ENCODE assay signal across 22 cellular contexts in the genomic region with DNA sequence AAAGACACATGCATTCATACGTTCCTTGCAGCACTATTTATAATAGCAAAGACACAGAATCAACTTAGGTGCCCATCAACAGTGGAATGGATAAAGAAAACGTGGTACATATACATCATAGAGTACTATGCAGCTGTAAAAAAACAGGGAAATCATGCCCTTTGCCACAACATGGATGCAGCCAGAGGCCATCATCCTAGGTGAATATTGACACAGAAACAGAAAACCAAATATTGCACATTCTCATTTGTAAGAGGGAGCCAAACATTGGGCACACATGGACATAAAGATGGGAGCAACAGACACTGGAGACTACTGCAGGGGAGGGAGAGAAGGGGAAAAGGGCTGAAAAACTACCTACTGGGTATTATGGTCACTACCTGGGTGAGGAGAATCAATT.
"Had no signal": no experiment of that assay in that cellular context is flagged by ENCODE, and none has a peak within 500 bp of the region (broad histone marks: within the 10 kb centered on the region; RNA-seq: fewer than 3 reads in every experiment).

No MANE protein-coding gene starts in this region.

- H3K27ac Mint-ChIP-seq: T-cell; T-helper 1 cell treated with Interleukin-12 subunit alpha and Interleukin-12 subunit beta and Interleukin-4 antibody, amounts not matched to agents 30 μg/mL and 1 μg/mL, for 36 hours had no signal

- H3K27ac ChIP-seq: KMS-11, RWPE1 had no signal

- ATAC-seq: Panc1, T-cell had no signal

- H3K4me3 Mint-ChIP-seq: T-cell; T-helper 1 cell treated with Interleukin-12 subunit alpha and Interleukin-12 subunit beta and Interleukin-4 antibody, amounts not matched to agents 30 μg/mL and 1 μg/mL, for 36 hours had no signal

- H3K27me3 Mint-ChIP-seq: T-cell had no signal

- DNase-seq: IMR-90, Kasumi-1, MM.1S, NCI-H1092 treated with DMSO at 0.1 percent for 48 hours, NCI-H1436, NCI-H187, NCI-H2029, NCI-H2081 treated with DMSO at 0.1 percent for 48 hours, NCI-H2171, NCI-H226, NCI-H446, NCI-H510A, NCI-H524 treated with DMSO at 0.1 percent for 48 hours, NCI-H69, SHP77, SK-N-SH, SW 1271, T-cell had no signal
